In the genomic region with DNA sequence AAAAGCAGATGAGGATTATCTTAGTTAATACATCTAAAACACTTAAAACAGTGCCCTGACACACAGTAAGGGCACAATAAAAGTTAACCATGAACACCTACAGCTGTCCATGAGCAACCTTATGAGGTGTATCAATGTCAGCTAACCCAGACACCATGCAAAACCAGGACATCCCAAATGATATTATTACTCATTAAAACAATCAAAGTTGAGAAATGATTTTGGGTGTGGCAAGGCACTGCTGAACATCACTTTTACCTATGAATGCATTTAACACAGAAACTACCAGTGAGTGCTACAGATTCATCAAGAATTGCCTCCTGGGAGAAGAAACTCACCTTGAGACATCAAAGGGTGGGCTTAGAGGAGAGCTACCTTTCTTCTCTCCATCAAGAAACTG, we compare ENCODE assay signal across 18 cellular contexts. TPM values are rescaled to one million over a fixed set of nuclear protein-coding genes. Genes with fewer than 3 reads are reported as not detected.
"Had no signal": no experiment of that assay in that cellular context is flagged by ENCODE, and none has a peak within 500 bp of the region (broad histone marks: within the 10 kb centered on the region; RNA-seq: fewer than 3 reads in every experiment).

No MANE protein-coding gene starts in this region.

- H3K9me3 Mint-ChIP-seq: activated CD4-positive, alpha-beta memory T cell treated with anti-CD3 and anti-CD28 coated beads for 36 hours; activated T-helper 2 cell treated with anti-CD3 and anti-CD28 coated beads, Interferon-gamma antibody, Interleukin-2, Interleukin-4, amounts not matched to agents 10 μg/mL and 5 μg/mL and 100 μg/mL, durations not matched to agents 14 hours and 24 hours and 36 hours; natural killer cell treated with Interleukin-12 subunit alpha and Interleukin-12 subunit beta and Interleukin-15 and Interleukin-18, amount 100 ng/mL, for 72 hours had no signal

- H3K27ac Mint-ChIP-seq: activated CD8-positive, alpha-beta memory T cell treated with anti-CD3 and anti-CD28 coated beads, Interleukin-2, amount 10 ng/mL, durations not matched to agents 7 days and 5 days; activated T-helper 2 cell treated with anti-CD3 and anti-CD28 coated beads, Interferon-gamma antibody, Interleukin-2, Interleukin-4, amounts not matched to agents 10 μg/mL and 5 μg/mL and 100 μg/mL, durations not matched to agents 14 hours and 24 hours and 36 hours; natural killer cell treated with Interleukin-12 subunit alpha and Interleukin-12 subunit beta and Interleukin-15 and Interleukin-18, amount 100 ng/mL, for 72 hours had no signal

- H3K4me1 ChIP-seq: thyroid gland had no signal

- H3K27me3 ChIP-seq: brain microvascular endothelial cell, hepatocyte, spleen, thyroid gland had no signal

- ATAC-seq: activated CD8-positive, alpha-beta memory T cell treated with anti-CD3 and anti-CD28 coated beads, Interleukin-2, amount 10 ng/mL, durations not matched to agents 7 days and 5 days; natural killer cell treated with Interleukin-12 subunit alpha and Interleukin-12 subunit beta and Interleukin-15 and Interleukin-18, amount 100 ng/mL, for 72 hours had no signal

- H3K27ac ChIP-seq: brain microvascular endothelial cell, coronary artery, hepatocyte, thyroid gland had no signal

- DNase-seq: activated CD4-positive, alpha-beta memory T cell treated with anti-CD3 and anti-CD28 coated beads for 36 hours; activated CD4-positive, alpha-beta T cell treated with anti-CD3 and anti-CD28 coated beads for 4 hours; activated CD8-positive, alpha-beta memory T cell treated with anti-CD3 and anti-CD28 coated beads, Interleukin-2, amount 10 ng/mL, durations not matched to agents 7 days and 5 days; activated naive CD4-positive, alpha-beta T cell treated with Interleukin-2 at 50 U/mL for 16 hours; activated T-cell treated with anti-CD3 and anti-CD28 coated beads, Interleukin-2, amount 50 U/mL, for 1 hour; left cardiac atrium; spleen; stimulated activated CD4-positive, alpha-beta T cell treated with anti-CD3 and anti-CD28 coated beads, Interleukin-4, amount 100 ng/mL, for 4 hours; stimulated activated naive CD4-positive, alpha-beta T cell treated with Interleukin-2 at 50 U/mL for 16 hours; thyroid gland had no signal

- H3K79me2 ChIP-seq: hepatocyte had no signal

- H3K27me3 Mint-ChIP-seq: activated CD4-positive, alpha-beta memory T cell treated with anti-CD3 and anti-CD28 coated beads for 36 hours; activated CD8-positive, alpha-beta memory T cell treated with anti-CD3 and anti-CD28 coated beads, Interleukin-2, amount 10 ng/mL, durations not matched to agents 7 days and 5 days; natural killer cell treated with Interleukin-12 subunit alpha and Interleukin-12 subunit beta and Interleukin-15 and Interleukin-18, amount 100 ng/mL, for 72 hours had no signal

- H3K4me2 ChIP-seq: hepatocyte had no signal

- H3K4me3 ChIP-seq: coronary artery, hepatocyte, spleen, thyroid gland had no signal

- H2AFZ ChIP-seq: hepatocyte had no signal

- H3K9me3 ChIP-seq: spleen, thyroid gland had no signal

- H3K4me3 Mint-ChIP-seq: activated CD4-positive, alpha-beta memory T cell treated with anti-CD3 and anti-CD28 coated beads for 36 hours; activated CD8-positive, alpha-beta memory T cell treated with anti-CD3 and anti-CD28 coated beads, Interleukin-2, amount 10 ng/mL, durations not matched to agents 7 days and 5 days; natural killer cell treated with Interleukin-12 subunit alpha and Interleukin-12 subunit beta and Interleukin-15 and Interleukin-18, amount 100 ng/mL, for 72 hours had no signal

- FAIRE-seq: endometrium, TTC549 had no signal

RNA-seq across cellular contexts. Expression of a gene that starts 18.3 kb away (rescaled TPM):
- total RNA-seq: glomerular endothelial cell had no signal
- polyA plus RNA-seq: hepatocyte had no signal

RNA-seq across cellular contexts. Expression of a gene that starts 45.5 kb away (rescaled TPM):
- total RNA-seq: activated T-helper 2 cell treated with anti-CD3 and anti-CD28 coated beads, Interferon-gamma antibody, Interleukin-2, Interleukin-4, amounts not matched to agents 10 μg/mL and 5 μg/mL and 100 μg/mL, durations not matched to agents 14 hours and 24 hours and 36 hours had no signal
